24 cellular contexts compared by ENCODE assay signal in genomic region chr9:16265671-16266070, GRCh38.
"Had no signal": no experiment of that assay in that cellular context is flagged by ENCODE, and none has a peak within 500 bp of the region (broad histone marks: within the 10 kb centered on the region; RNA-seq: fewer than 3 reads in every experiment).

No MANE protein-coding gene starts in this region.

- H3K36me3 ChIP-seq: colonic mucosa, right atrium auricular region, suprapubic skin, tibial artery had no signal

- H3K27ac ChIP-seq: colonic mucosa, dorsolateral prefrontal cortex, parathyroid adenoma, psoas muscle, right atrium auricular region, suprapubic skin, tibial artery had no signal

- H3K27me3 ChIP-seq: colonic mucosa, right atrium auricular region, suprapubic skin had no signal

- DNase-seq: activated B cell treated with CpG ODN at 0.5 μM for 24 hours; activated CD8-positive, alpha-beta memory T cell treated with anti-CD3 and anti-CD28 coated beads, Interleukin-2, amount 10 ng/mL, durations not matched to agents 7 days and 5 days; activated CD8-positive, alpha-beta T cell treated with anti-CD3 and anti-CD28 coated beads, Interleukin-2, amount 10 ng/mL, durations not matched to agents 7 days and 5 days; activated naive CD4-positive, alpha-beta T cell; activated T-cell treated with anti-CD3 and anti-CD28 coated beads, Interleukin-2, amount 50 U/mL, for 48 hours; colonic mucosa; dorsolateral prefrontal cortex; effector memory CD4-positive, alpha-beta T cell; erythroblast; foreskin melanocyte; islet precursor cell; left cardiac atrium; left ventricle myocardium superior; naive B cell; nucleus accumbens; psoas muscle; stimulated activated CD4-positive, alpha-beta T cell treated with anti-CD3 and anti-CD28 coated beads, Interleukin-15, amount 100 ng/mL, for 24 hours; stimulated activated naive CD4-positive, alpha-beta T cell; T-helper 1 cell; tibial artery had no signal

- H3K9ac ChIP-seq: parathyroid adenoma had no signal

- H3K9me3 ChIP-seq: colonic mucosa, psoas muscle, right atrium auricular region, suprapubic skin, tibial artery had no signal

- H3K4me1 ChIP-seq: colonic mucosa, parathyroid adenoma, right atrium auricular region, suprapubic skin had no signal

- H2AFZ ChIP-seq: parathyroid adenoma had no signal

- H3K4me3 ChIP-seq: colonic mucosa, dorsolateral prefrontal cortex, psoas muscle, right atrium auricular region, suprapubic skin, tibial artery had no signal

- ATAC-seq: activated CD8-positive, alpha-beta memory T cell treated with anti-CD3 and anti-CD28 coated beads, Interleukin-2, amount 10 ng/mL, durations not matched to agents 7 days and 5 days; activated CD8-positive, alpha-beta T cell treated with anti-CD3 and anti-CD28 coated beads, Interleukin-2, amount 10 ng/mL, durations not matched to agents 7 days and 5 days; activated naive CD4-positive, alpha-beta T cell treated with anti-CD3 and anti-CD28 coated beads, Interleukin-2, amount 50 U/mL, for 72 hours; left cardiac atrium; left ventricle myocardium superior; psoas muscle had no signal
